ENCODE assay signal across 2 cellular contexts in genomic region chr6:25302156-25302555, GRCh38.
TF ChIP-seq lines count a peak whose summit lies in the region.

No MANE protein-coding gene starts in this region.

TF ChIP-seq in A549, 52 proteins besides CTCF, POLR2A, EP300 and RAD21 (continued from another document):
- no peak for TF ChIP-seq ELK1 (IDR thresholded peaks at IDR 0.05; ENCODE audit: low read depth, low read length)

TF ChIP-seq in GM23338, 12 proteins besides CTCF, POLR2A, EP300 and RAD21 (continued from another document):
- TF ChIP-seq, protein P1, sequence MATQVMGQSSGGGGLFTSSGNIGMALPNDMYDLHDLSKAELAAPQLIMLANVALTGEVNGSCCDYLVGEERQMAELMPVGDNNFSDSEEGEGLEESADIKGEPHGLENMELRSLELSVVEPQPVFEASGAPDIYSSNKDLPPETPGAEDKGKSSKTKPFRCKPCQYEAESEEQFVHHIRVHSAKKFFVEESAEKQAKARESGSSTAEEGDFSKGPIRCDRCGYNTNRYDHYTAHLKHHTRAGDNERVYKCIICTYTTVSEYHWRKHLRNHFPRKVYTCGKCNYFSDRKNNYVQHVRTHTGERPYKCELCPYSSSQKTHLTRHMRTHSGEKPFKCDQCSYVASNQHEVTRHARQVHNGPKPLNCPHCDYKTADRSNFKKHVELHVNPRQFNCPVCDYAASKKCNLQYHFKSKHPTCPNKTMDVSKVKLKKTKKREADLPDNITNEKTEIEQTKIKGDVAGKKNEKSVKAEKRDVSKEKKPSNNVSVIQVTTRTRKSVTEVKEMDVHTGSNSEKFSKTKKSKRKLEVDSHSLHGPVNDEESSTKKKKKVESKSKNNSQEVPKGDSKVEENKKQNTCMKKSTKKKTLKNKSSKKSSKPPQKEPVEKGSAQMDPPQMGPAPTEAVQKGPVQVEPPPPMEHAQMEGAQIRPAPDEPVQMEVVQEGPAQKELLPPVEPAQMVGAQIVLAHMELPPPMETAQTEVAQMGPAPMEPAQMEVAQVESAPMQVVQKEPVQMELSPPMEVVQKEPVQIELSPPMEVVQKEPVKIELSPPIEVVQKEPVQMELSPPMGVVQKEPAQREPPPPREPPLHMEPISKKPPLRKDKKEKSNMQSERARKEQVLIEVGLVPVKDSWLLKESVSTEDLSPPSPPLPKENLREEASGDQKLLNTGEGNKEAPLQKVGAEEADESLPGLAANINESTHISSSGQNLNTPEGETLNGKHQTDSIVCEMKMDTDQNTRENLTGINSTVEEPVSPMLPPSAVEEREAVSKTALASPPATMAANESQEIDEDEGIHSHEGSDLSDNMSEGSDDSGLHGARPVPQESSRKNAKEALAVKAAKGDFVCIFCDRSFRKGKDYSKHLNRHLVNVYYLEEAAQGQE (IDR thresholded peaks at IDR 0.05; ENCODE audit: unreplicated experiment): no peak
